ENCODE assay signal across 1 cellular context in the genomic region with DNA sequence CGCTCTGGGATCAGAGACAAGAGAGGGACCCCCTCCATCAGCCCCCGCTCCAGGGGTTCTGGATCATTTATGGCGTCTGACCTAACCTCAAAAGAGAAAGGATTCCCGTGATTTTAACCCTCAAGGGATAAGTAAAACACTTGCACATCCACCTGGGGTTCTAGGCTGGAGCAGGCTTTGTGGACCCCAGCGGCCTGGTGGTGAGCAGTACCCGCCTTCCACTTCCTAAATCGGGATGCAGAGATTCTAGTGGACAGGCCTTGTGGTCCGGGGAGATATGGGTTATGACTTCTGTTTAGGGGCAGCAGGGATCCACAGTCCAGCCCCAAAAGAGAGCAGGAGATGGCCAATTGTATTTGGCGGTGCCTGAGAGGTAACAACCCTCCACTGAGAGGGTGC.
TF ChIP-seq lines count a peak whose summit lies in the region.

No MANE protein-coding gene starts in this region.

TF ChIP-seq in WTC11, 78 proteins besides CTCF, POLR2A, EP300 and RAD21 (continued from another document):
- TF ChIP-seq, protein P1, sequence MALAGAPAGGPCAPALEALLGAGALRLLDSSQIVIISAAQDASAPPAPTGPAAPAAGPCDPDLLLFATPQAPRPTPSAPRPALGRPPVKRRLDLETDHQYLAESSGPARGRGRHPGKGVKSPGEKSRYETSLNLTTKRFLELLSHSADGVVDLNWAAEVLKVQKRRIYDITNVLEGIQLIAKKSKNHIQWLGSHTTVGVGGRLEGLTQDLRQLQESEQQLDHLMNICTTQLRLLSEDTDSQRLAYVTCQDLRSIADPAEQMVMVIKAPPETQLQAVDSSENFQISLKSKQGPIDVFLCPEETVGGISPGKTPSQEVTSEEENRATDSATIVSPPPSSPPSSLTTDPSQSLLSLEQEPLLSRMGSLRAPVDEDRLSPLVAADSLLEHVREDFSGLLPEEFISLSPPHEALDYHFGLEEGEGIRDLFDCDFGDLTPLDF (CRISPR knock-in tag; IDR thresholded peaks at IDR 0.05): no peak
